Comparison of ENCODE assay signal across 1 cellular context in the genomic region with DNA sequence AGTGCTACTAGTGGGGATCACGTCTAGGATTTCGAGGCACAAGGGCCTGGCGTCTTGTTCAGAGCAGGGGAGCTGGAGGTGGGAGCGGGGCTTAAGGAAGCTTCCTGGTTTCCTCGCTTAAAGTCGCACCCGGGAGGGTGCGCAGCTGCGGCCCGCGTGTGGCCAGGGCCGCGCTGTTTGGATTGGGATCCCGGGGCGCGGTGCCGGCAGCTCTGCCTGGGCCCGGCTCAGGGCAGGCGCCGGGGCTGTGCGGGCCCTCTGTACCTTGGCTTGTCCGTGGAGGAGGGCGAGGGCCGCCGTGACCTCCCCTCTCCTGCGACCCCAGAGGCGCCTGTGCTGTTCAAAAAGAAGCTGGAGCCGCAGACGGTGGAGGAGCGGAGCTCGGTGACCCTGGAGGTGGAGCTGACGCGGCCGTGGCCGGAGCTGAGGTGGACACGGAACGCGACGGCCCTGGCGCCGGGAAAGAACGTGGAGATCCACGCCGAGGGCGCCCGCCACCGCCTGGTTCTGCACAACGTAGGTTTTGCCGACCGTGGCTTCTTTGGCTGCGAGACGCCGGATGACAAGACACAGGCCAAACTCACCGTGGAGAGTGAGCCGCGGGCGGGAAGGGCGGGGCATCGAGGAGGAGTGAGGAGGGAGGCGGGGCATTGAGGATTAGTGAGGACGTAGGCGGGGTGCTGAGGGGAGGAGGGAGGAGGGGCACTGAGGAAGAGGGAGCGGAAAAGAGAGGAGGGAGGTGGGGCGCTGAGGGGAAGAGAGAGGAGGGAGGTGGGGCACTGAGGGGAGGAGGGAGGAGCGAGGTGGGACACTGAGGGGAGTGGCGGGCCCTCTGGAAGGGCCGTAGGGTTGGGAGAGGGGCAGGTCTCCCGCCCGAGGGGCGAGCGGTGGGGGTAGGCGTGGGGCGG.
TF ChIP-seq lines count a peak whose summit lies in the region.

No MANE protein-coding gene starts in this region.

TF ChIP-seq in K562, 482 proteins besides CTCF, POLR2A, EP300 and RAD21 (continued from another document and continues in another):
- TF ChIP-seq, protein P1, sequence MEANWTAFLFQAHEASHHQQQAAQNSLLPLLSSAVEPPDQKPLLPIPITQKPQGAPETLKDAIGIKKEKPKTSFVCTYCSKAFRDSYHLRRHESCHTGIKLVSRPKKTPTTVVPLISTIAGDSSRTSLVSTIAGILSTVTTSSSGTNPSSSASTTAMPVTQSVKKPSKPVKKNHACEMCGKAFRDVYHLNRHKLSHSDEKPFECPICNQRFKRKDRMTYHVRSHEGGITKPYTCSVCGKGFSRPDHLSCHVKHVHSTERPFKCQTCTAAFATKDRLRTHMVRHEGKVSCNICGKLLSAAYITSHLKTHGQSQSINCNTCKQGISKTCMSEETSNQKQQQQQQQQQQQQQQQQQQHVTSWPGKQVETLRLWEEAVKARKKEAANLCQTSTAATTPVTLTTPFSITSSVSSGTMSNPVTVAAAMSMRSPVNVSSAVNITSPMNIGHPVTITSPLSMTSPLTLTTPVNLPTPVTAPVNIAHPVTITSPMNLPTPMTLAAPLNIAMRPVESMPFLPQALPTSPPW (CRISPR knock-in tag; IDR thresholded peaks at IDR 0.05): peak; percentile 89
- peak; percentile 61; the same call in 1 of the 2 replicates for TF ChIP-seq ZBTB7A (IDR thresholded peaks at IDR 0.05; ENCODE audit: borderline replicate concordance, control insufficient read depth, low read depth, low read length)
- TF ChIP-seq, protein P2, sequence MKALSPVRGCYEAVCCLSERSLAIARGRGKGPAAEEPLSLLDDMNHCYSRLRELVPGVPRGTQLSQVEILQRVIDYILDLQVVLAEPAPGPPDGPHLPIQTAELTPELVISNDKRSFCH (CRISPR knock-in tag; IDR thresholded peaks at IDR 0.05): no peak
- TF ChIP-seq, protein P2 (tag; IDR thresholded peaks at IDR 0.05): no peak
- 0 out of 2 replicates have a peak, but pooled peaks have one; percentile 20 for TF ChIP-seq DMBX1 (CRISPR knock-in tag; IDR thresholded peaks at IDR 0.05; ENCODE audit: borderline replicate concordance)
- no peak for TF ChIP-seq JUN (IDR thresholded peaks at IDR 0.05; ENCODE audit: borderline replicate concordance, low read depth, low read length)
- TF ChIP-seq JUN (CRISPR knock-in tag; IDR thresholded peaks at IDR 0.05; ENCODE audit: borderline replicate concordance): no peak
- TF ChIP-seq MYNN (IDR thresholded peaks at IDR 0.05): no peak
- no peak for TF ChIP-seq MYNN (CRISPR knock-in tag; IDR thresholded peaks at IDR 0.05)
- TF ChIP-seq, protein P3, sequence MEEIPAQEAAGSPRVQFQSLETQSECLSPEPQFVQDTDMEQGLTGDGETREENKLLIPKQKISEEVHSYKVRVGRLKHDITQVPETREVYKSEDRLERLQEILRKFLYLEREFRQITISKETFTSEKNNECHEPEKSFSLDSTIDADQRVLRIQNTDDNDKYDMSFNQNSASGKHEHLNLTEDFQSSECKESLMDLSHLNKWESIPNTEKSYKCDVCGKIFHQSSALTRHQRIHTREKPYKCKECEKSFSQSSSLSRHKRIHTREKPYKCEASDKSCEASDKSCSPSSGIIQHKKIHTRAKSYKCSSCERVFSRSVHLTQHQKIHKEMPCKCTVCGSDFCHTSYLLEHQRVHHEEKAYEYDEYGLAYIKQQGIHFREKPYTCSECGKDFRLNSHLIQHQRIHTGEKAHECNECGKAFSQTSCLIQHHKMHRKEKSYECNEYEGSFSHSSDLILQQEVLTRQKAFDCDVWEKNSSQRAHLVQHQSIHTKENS (CRISPR knock-in tag; IDR thresholded peaks at IDR 0.05): no peak
- no peak for TF ChIP-seq KAT2B (IDR thresholded peaks at IDR 0.05; ENCODE audit: low read depth, low read length)
- no peak for TF ChIP-seq ELF2 (CRISPR knock-in tag; IDR thresholded peaks at IDR 0.05)
- TF ChIP-seq, protein P4, sequence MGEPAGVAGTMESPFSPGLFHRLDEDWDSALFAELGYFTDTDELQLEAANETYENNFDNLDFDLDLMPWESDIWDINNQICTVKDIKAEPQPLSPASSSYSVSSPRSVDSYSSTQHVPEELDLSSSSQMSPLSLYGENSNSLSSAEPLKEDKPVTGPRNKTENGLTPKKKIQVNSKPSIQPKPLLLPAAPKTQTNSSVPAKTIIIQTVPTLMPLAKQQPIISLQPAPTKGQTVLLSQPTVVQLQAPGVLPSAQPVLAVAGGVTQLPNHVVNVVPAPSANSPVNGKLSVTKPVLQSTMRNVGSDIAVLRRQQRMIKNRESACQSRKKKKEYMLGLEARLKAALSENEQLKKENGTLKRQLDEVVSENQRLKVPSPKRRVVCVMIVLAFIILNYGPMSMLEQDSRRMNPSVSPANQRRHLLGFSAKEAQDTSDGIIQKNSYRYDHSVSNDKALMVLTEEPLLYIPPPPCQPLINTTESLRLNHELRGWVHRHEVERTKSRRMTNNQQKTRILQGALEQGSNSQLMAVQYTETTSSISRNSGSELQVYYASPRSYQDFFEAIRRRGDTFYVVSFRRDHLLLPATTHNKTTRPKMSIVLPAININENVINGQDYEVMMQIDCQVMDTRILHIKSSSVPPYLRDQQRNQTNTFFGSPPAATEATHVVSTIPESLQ (CRISPR knock-in tag; IDR thresholded peaks at IDR 0.05): no peak
- TF ChIP-seq MAFK (IDR thresholded peaks at IDR 0.05; ENCODE audit: low read length): no peak
- TF ChIP-seq, protein P5, sequence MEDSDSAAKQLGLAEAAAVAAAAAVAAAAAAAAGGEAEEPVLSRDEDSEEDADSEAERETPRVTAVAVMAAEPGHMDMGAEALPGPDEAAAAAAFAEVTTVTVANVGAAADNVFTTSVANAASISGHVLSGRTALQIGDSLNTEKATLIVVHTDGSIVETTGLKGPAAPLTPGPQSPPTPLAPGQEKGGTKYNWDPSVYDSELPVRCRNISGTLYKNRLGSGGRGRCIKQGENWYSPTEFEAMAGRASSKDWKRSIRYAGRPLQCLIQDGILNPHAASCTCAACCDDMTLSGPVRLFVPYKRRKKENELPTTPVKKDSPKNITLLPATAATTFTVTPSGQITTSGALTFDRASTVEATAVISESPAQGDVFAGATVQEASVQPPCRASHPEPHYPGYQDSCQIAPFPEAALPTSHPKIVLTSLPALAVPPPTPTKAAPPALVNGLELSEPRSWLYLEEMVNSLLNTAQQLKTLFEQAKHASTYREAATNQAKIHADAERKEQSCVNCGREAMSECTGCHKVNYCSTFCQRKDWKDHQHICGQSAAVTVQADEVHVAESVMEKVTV (CRISPR knock-in tag; IDR thresholded peaks at IDR 0.05): no peak
- TF ChIP-seq ZNF717 (CRISPR knock-in tag; IDR thresholded peaks at IDR 0.05): no peak
- no peak for TF ChIP-seq HCFC1 (IDR thresholded peaks at IDR 0.05; ENCODE audit: low read depth, low read length)
- TF ChIP-seq SAP30 (IDR thresholded peaks at IDR 0.05; ENCODE audit: borderline replicate concordance, insufficient read depth, low read depth, low read length, poor library complexity, severe bottlenecking): no peak
- TF ChIP-seq, protein P6, sequence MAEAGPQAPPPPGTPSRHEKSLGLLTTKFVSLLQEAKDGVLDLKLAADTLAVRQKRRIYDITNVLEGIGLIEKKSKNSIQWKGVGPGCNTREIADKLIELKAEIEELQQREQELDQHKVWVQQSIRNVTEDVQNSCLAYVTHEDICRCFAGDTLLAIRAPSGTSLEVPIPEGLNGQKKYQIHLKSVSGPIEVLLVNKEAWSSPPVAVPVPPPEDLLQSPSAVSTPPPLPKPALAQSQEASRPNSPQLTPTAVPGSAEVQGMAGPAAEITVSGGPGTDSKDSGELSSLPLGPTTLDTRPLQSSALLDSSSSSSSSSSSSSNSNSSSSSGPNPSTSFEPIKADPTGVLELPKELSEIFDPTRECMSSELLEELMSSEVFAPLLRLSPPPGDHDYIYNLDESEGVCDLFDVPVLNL (CRISPR knock-in tag; IDR thresholded peaks at IDR 0.05; ENCODE audit: low read depth): no peak
- no peak for TF ChIP-seq ZKSCAN8 (CRISPR knock-in tag; IDR thresholded peaks at IDR 0.05)
- TF ChIP-seq CC2D1A (IDR thresholded peaks at IDR 0.05): no peak
- TF ChIP-seq ZKSCAN3 (CRISPR knock-in tag; IDR thresholded peaks at IDR 0.05): no peak
- TF ChIP-seq, protein P7, sequence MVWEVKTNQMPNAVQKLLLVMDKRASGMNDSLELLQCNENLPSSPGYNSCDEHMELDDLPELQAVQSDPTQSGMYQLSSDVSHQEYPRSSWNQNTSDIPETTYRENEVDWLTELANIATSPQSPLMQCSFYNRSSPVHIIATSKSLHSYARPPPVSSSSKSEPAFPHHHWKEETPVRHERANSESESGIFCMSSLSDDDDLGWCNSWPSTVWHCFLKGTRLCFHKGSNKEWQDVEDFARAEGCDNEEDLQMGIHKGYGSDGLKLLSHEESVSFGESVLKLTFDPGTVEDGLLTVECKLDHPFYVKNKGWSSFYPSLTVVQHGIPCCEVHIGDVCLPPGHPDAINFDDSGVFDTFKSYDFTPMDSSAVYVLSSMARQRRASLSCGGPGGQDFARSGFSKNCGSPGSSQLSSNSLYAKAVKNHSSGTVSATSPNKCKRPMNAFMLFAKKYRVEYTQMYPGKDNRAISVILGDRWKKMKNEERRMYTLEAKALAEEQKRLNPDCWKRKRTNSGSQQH (CRISPR knock-in tag; IDR thresholded peaks at IDR 0.05): peak; percentile 80; the same call in 1 of the 2 replicates
- TF ChIP-seq, protein P8, sequence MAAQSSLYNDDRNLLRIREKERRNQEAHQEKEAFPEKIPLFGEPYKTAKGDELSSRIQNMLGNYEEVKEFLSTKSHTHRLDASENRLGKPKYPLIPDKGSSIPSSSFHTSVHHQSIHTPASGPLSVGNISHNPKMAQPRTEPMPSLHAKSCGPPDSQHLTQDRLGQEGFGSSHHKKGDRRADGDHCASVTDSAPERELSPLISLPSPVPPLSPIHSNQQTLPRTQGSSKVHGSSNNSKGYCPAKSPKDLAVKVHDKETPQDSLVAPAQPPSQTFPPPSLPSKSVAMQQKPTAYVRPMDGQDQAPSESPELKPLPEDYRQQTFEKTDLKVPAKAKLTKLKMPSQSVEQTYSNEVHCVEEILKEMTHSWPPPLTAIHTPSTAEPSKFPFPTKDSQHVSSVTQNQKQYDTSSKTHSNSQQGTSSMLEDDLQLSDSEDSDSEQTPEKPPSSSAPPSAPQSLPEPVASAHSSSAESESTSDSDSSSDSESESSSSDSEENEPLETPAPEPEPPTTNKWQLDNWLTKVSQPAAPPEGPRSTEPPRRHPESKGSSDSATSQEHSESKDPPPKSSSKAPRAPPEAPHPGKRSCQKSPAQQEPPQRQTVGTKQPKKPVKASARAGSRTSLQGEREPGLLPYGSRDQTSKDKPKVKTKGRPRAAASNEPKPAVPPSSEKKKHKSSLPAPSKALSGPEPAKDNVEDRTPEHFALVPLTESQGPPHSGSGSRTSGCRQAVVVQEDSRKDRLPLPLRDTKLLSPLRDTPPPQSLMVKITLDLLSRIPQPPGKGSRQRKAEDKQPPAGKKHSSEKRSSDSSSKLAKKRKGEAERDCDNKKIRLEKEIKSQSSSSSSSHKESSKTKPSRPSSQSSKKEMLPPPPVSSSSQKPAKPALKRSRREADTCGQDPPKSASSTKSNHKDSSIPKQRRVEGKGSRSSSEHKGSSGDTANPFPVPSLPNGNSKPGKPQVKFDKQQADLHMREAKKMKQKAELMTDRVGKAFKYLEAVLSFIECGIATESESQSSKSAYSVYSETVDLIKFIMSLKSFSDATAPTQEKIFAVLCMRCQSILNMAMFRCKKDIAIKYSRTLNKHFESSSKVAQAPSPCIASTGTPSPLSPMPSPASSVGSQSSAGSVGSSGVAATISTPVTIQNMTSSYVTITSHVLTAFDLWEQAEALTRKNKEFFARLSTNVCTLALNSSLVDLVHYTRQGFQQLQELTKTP (IDR thresholded peaks at IDR 0.05; ENCODE audit: low read depth in 1 of 2, partially characterized antibody in 2 of 2): no peak
- no peak for TF ChIP-seq ZBTB1 (CRISPR knock-in tag; IDR thresholded peaks at IDR 0.05; ENCODE audit: borderline replicate concordance, low read depth)
- TF ChIP-seq CSDE1 (IDR thresholded peaks at IDR 0.05): no peak
- TF ChIP-seq, protein P9, sequence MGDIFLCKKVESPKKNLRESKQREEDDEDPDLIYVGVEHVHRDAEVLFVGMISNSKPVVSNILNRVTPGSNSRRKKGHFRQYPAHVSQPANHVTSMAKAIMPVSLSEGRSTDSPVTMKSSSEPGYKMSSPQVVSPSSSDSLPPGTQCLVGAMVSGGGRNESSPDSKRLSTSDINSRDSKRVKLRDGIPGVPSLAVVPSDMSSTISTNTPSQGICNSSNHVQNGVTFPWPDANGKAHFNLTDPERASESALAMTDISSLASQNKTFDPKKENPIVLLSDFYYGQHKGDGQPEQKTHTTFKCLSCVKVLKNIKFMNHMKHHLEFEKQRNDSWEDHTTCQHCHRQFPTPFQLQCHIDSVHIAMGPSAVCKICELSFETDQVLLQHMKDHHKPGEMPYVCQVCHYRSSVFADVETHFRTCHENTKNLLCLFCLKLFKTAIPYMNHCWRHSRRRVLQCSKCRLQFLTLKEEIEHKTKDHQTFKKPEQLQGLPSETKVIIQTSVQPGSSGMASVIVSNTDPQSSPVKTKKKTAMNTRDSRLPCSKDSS (IDR thresholded peaks at IDR 0.05; ENCODE audit: low read depth, partially characterized antibody): no peak
- TF ChIP-seq FOSL1 (tag; conservative IDR thresholded peaks at IDR 0.05): 0 out of 2 replicates have a peak, but pooled peaks have one; percentile 9
- no peak for TF ChIP-seq POLR3G (IDR thresholded peaks at IDR 0.05; ENCODE audit: extremely low read depth, insufficient read length, insufficient replicate concordance)
- TF ChIP-seq, protein P10, sequence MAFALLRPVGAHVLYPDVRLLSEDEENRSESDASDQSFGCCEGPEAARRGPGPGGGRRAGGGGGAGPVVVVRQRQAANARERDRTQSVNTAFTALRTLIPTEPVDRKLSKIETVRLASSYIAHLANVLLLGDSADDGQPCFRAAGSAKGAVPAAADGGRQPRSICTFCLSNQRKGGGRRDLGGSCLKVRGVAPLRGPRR (CRISPR knock-in tag; IDR thresholded peaks at IDR 0.05): no peak
- peak; percentile 15; the same call in 1 of the 2 replicates for TF ChIP-seq MTA1 (IDR thresholded peaks at IDR 0.05; ENCODE audit: borderline replicate concordance)
